In genomic region chr1:234294109-234294845, GRCh38 we compare ENCODE assay signal across 20 cellular contexts.
"Had no signal": no experiment of that assay in that cellular context is flagged by ENCODE, and none has a peak within 500 bp of the region (broad histone marks: within the 10 kb centered on the region; RNA-seq: fewer than 3 reads in every experiment).

No MANE protein-coding gene starts in this region.

- H3K27ac Mint-ChIP-seq: IgD-negative memory B cell had no signal

- H3K36me3 ChIP-seq: SJSA1 had no signal

- H3K27ac ChIP-seq: SJSA1 had no signal

- H3K9ac ChIP-seq: SK-N-SH had no signal

- H3K36me3 Mint-ChIP-seq: IgD-negative memory B cell had no signal

- H3K4me1 ChIP-seq: SJSA1 had no signal

- H3K4me3 ChIP-seq: SJSA1 had no signal

- DNase-seq: KBM-7, MV-4-11, NCI-H1048, NCI-H1105, NCI-H1417, NCI-H1436 treated with DMSO at 0.1 percent for 48 hours, NCI-H1694, NCI-H187 treated with DMSO at 0.1 percent for 48 hours, NCI-H2029 treated with DMSO at 0.1 percent for 48 hours, NCI-H524, NCI-H69, NCI-H774, Right ventricle myocardium superior, RPMI8226, SIG-M5, SK-N-SH, SW 1271 had no signal

- H3K4me3 Mint-ChIP-seq: IgD-negative memory B cell had no signal

- H3K9me3 ChIP-seq: SJSA1, SK-N-SH had no signal

- H3K4me2 ChIP-seq: SK-N-SH had no signal

- FAIRE-seq: RCC 7860 had no signal

- H3K4me1 Mint-ChIP-seq: IgD-negative memory B cell had no signal
